Comparison of ENCODE assay signal across 11 cellular contexts in genomic region chr7:44379366-44380178, GRCh38. TPM values are rescaled to one million over a fixed set of nuclear protein-coding genes. Genes with fewer than 3 reads are reported as not detected.
DNase-seq lines count a peak whose midpoint lies in the region; ATAC-seq and TF ChIP-seq lines count a peak whose summit lies in the region.
"Had no signal": no experiment of that assay in that cellular context is flagged by ENCODE, and none has a peak within 500 bp of the region (broad histone marks: within the 10 kb centered on the region; RNA-seq: fewer than 3 reads in every experiment).

No MANE protein-coding gene starts in this region.

- no peak overlapping the region for H2BK15ac ChIP-seq in H9 (ENCODE audit: low read depth, low read length)

- CTCF ChIA-PET in Calu3 (lab: Charles Lee) = interaction anchor here (0.6 to 1.0 kb wide), 7 partner anchors 81 to 797 kb away, joined by 3 to 7 read pairs (median 5); no protein-coding TSS in a partner anchor

- no peak overlapping the region for H2BK120ac ChIP-seq in H9 (ENCODE audit: low read depth, low read length, poor library complexity, severe bottlenecking)

- no peak overlapping the region for H3K27ac ChIP-seq in H9 (ENCODE audit: insufficient read length, low read depth, low read length)
- peak overlapping the region; percentile 59 for H3K27ac ChIP-seq in brain microvascular endothelial cell
- no peak overlapping the region for H3K27ac ChIP-seq in caudate nucleus (ENCODE audit: low read depth, low read length)

- no peaks in the 10 kb centered on the region for H3K23me2 ChIP-seq in H9 (ENCODE audit: insufficient read length, low read depth, low read length, poor library complexity, severe bottlenecking)

- H2BK5ac ChIP-seq in H9 (ENCODE audit: insufficient read length, low read length) = no peak overlapping the region

- no peaks in the 10 kb centered on the region for H3K36me3 ChIP-seq in brain microvascular endothelial cell (replicated peaks)

- no peaks in the 10 kb centered on the region for H3K9me3 Mint-ChIP-seq in Calu3 (ENCODE audit: low read depth, unreplicated experiment)
- H3K9me3 Mint-ChIP-seq in H9 = no peaks in the 10 kb centered on the region
- H3K9me3 Mint-ChIP-seq: stimulated activated memory B cell treated with anti-CD40 and anti-IgM and Interleukin-4, amounts not matched to agents 10 μg/mL and 1 μg/mL and 100 μg/mL, for 72 hours had no signal

- H3T11ph ChIP-seq in H9 (ENCODE audit: low read length) = no peak overlapping the region

- intact Hi-C loops in Calu3 (cut with micrococcal nuclease; ENCODE audit: unreplicated experiment) = loop anchor here (10.0 kb wide), 1 partner anchor 135 kb away; no protein-coding TSS in a partner anchor

- no peak overlapping the region for H4K8ac ChIP-seq in H9 (replicated peaks; ENCODE audit: insufficient read length, low read depth, low read length)

- H3K56ac ChIP-seq in H9 (ENCODE audit: insufficient read length, low read depth, low read length) = no peak overlapping the region

- H4K20me1 ChIP-seq in H9 (ENCODE audit: control insufficient read depth, insufficient read depth, insufficient read length) = no peaks in the 10 kb centered on the region

- no peak overlapping the region for H2BK12ac ChIP-seq in H9 (ENCODE audit: insufficient read length, low read depth, low read length)

- no peak for TF ChIP-seq CTCF in Calu3 (IDR thresholded peaks at IDR 0.05; ENCODE audit: unreplicated experiment)
- TF ChIP-seq CTCF in H9 (conservative IDR thresholded peaks at IDR 0.05) = no peak
- no peak for TF ChIP-seq CTCF in brain microvascular endothelial cell (IDR thresholded peaks at IDR 0.05; ENCODE audit: low read depth, low read length, missing control alignments)

- no peak overlapping the region for H3K18ac ChIP-seq in H9 (ENCODE audit: insufficient read length, low read depth, low read length)

- no peaks in the 10 kb centered on the region for H3K79me2 ChIP-seq in H9 (ENCODE audit: insufficient read depth, low read length)

- no peak overlapping the region for H3K4ac ChIP-seq in H9 (ENCODE audit: low read depth, low read length)

- no peak overlapping the region for H4K91ac ChIP-seq in H9 (ENCODE audit: insufficient read length, low read depth, low read length)

- H2BK20ac ChIP-seq in H9 (ENCODE audit: low read depth, low read length, poor library complexity, severe bottlenecking) = no peak overlapping the region

- H3K27me3 ChIP-seq in H9 (ENCODE audit: insufficient read depth, low read length) (no peaks in the 10 kb centered on the region), brain microvascular endothelial cell (replicated peaks) (no peaks in the 10 kb centered on the region)

- H4K5ac ChIP-seq in H9 (ENCODE audit: insufficient read length, low read depth, low read length) = no peak overlapping the region

- no peak overlapping the region for H3K14ac ChIP-seq in H9 (ENCODE audit: insufficient read depth, low read length)

- WGBS in H9 (ENCODE audit: extremely low coverage, insufficient read length, low lambda C conversion rate) = no CpG with 5 or more reads among the region's 12 CpGs

- no peak overlapping the region for H3K4me3 ChIP-seq in brain microvascular endothelial cell (ENCODE audit: low read depth, low read length)

- H3K4me3 Mint-ChIP-seq in Calu3 (ENCODE audit: low read depth, unreplicated experiment) (peak overlapping the region; percentile 5), H9 (no peak overlapping the region)
- H3K4me3 Mint-ChIP-seq: stimulated activated memory B cell treated with anti-CD40 and anti-IgM and Interleukin-4, amounts not matched to agents 10 μg/mL and 1 μg/mL and 100 μg/mL, for 72 hours had no signal

- no peak overlapping the region for H3K4me2 ChIP-seq in H9 (ENCODE audit: insufficient read depth, insufficient read length, low read length)

- in situ Hi-C loops in brain microvascular endothelial cell (cut with HindIII; ENCODE audit: low pct_ligation_motif_present, low sequenced_read_pairs) = no loop called here

- H3K4me1 ChIP-seq in H9 (ENCODE audit: insufficient read depth, low read length) = peaks cover 2% of the 10 kb centered on the region

- peak; percentile 38 for DNase-seq in Calu3
- peak; percentile 23 for DNase-seq in H9
- no peak for DNase-seq in brain microvascular endothelial cell
- peak; percentile 33 for DNase-seq in kidney tubule cell (ENCODE audit: low spot score)
- no peak for DNase-seq in caudate nucleus (lab: John Stamatoyannopoulos, UW)
- no peak for DNase-seq in NCI-H1436 (lab: John Stamatoyannopoulos, UW)
- DNase-seq: NCI-H1417; stimulated activated CD4-positive, alpha-beta T cell treated with anti-CD3 and anti-CD28 coated beads, Interleukin-15, amount 100 ng/mL, for 24 hours had no signal

- H3K36me3 Mint-ChIP-seq in Calu3 (ENCODE audit: insufficient read depth, unreplicated experiment) = peaks cover 69% of the 10 kb centered on the region
- H3K36me3 Mint-ChIP-seq in H9 (ENCODE audit: insufficient read depth in 1 of 3, low read depth in 3 of 3) = peaks cover 2 to 9% (median 4%) of the 10 kb centered on the region in 3 experiments; a peak in 5 of 7 replicates

- H3K27me3 Mint-ChIP-seq in Calu3 (ENCODE audit: unreplicated experiment) (no peaks in the 10 kb centered on the region), H9 (ENCODE audit: low read depth) (peaks cover 15% of the 10 kb centered on the region)

- H3K27ac Mint-ChIP-seq in Calu3 (ENCODE audit: unreplicated experiment) = peak overlapping the region; percentile 40
- no peak overlapping the region; a peak in 2 of 7 replicates for H3K27ac Mint-ChIP-seq in H9

- H3K4me1 Mint-ChIP-seq in Calu3 (ENCODE audit: low read depth, unreplicated experiment) (peaks cover 34% of the 10 kb centered on the region), H9 (no peaks in the 10 kb centered on the region)

- H3K79me1 ChIP-seq in H9 (ENCODE audit: insufficient read depth, low read depth, low read length, poor library complexity, severe bottlenecking) = no peaks in the 10 kb centered on the region

- H3K9ac ChIP-seq in H9 (ENCODE audit: extremely low read depth, insufficient read length, low read length) = no peak overlapping the region

- BruUV-seq in Calu3 (replicated peaks; lab: Mats Ljungman, UMichigan) = no TSS peak

- H2AK5ac ChIP-seq in H9 (ENCODE audit: insufficient read length, low read length) = no peak overlapping the region

- ATAC-seq in GM19397 (IDR thresholded peaks at IDR 0.05; ENCODE audit: unreplicated experiment) (no peak), HG03520 (IDR thresholded peaks at IDR 0.05; ENCODE audit: unreplicated experiment) (no peak)
- ATAC-seq: stimulated activated memory B cell treated with anti-CD40 and anti-IgM and Interleukin-4, amounts not matched to agents 10 μg/mL and 1 μg/mL and 100 μg/mL, for 72 hours had no signal

- no peak overlapping the region for H3K23ac ChIP-seq in H9 (ENCODE audit: insufficient read length, low read depth, low read length)

- no peaks in the 10 kb centered on the region for H3K9me3 ChIP-seq in H9 (ENCODE audit: control insufficient read depth, low read depth, low read length)

- H2AFZ ChIP-seq in H9 (ENCODE audit: low read length) = no peak overlapping the region

RNA-seq across cellular contexts. Expression of gene CAMK2B, which starts 54.2 kb away (rescaled TPM):
- total RNA-seq in Calu3 (2022) (0.12 TPM in 1 of 2 replicates, not detected in the other), H9 (2021) (0.17 and 0.24 TPM in 2 replicates)

Comparison
In these comparisons a context has a peak if more than half of its experiments do, and no peak if none do; other contexts are left out.
1. DNase-seq: peak in Calu3 (single experiment), H9 (single experiment) and kidney tubule cell (single experiment); none in brain microvascular endothelial cell (single experiment), caudate nucleus (0 of 61) and NCI-H1436 (single experiment).